Comparison of ENCODE assay signal across 8 cellular contexts in genomic region chr2:212536385-212537310, GRCh38. TPM values are rescaled to one million over a fixed set of nuclear protein-coding genes. Genes with fewer than 3 reads are reported as not detected.
A peak's percentile ranks its signal among the peaks of the same experiment; 100 is the strongest.
DNase-seq lines count a peak whose midpoint lies in the region; ATAC-seq and TF ChIP-seq lines count a peak whose summit lies in the region.

No MANE protein-coding gene starts in this region.

- no peak overlapping the region for H3K9ac ChIP-seq in endocrine pancreas (ENCODE audit: control insufficient read depth, insufficient read depth, low read length)

- H3K9me3 Mint-ChIP-seq in CD14-positive monocyte: peaks cover 0 to 23% (median 15%) of the 10 kb centered on the region in 7 donors

- H3K4me3 ChIP-seq in endocrine pancreas (ENCODE audit: control insufficient read depth, insufficient read depth, low read length): peak overlapping the region; percentile 7
- peak overlapping the region; percentile 55 to 81 for H3K4me3 ChIP-seq in muscle layer of duodenum (ENCODE audit: low read depth in 1 of 2, low read length in 2 of 2)

- H3K27me3 ChIP-seq in endocrine pancreas (ENCODE audit: control insufficient read depth, insufficient read depth, low read length) (peaks cover 22% of the 10 kb centered on the region), muscle layer of duodenum (ENCODE audit: low read depth, low read length) (peaks cover 12% of the 10 kb centered on the region)

- H3K9me3 ChIP-seq in endocrine pancreas (ENCODE audit: control insufficient read depth, low read length): no peaks in the 10 kb centered on the region
- H3K9me3 ChIP-seq in muscle layer of duodenum (ENCODE audit: control insufficient read depth in 1 of 2, low read length in 2 of 2): no peaks in the 10 kb centered on the region

- no peak for TF ChIP-seq CTCF in CD14-positive monocyte (IDR thresholded peaks at IDR 0.05)

- no peaks in the 10 kb centered on the region for H3K36me3 Mint-ChIP-seq in CD14-positive monocyte

- DNase-seq in CD14-positive monocyte (ENCODE audit: low spot score) (no peak), NCI-H146 treated with DMSO at 0.1 percent for 48 hours (lab: John Stamatoyannopoulos, UW; ENCODE audit: unreplicated experiment) (peak; percentile 92), erythroblast (lab: John Stamatoyannopoulos, UW) (no peak), NK-92 (lab: John Stamatoyannopoulos, UW; ENCODE audit: unreplicated experiment) (no peak)

- peak overlapping the region; percentile 37 to 85 for H3K4me3 Mint-ChIP-seq in CD14-positive monocyte

- H3K27me3 Mint-ChIP-seq in CD14-positive monocyte (ENCODE audit: low read depth in 3 of 3): peaks cover 62 to 72% (median 68%) of the 10 kb centered on the region in 3 donors

- peaks cover 19% of the 10 kb centered on the region for H3K4me1 Mint-ChIP-seq in CD14-positive monocyte

- ATAC-seq in GM19397 (IDR thresholded peaks at IDR 0.05; ENCODE audit: unreplicated experiment) (no peak), HG03280 (IDR thresholded peaks at IDR 0.05; ENCODE audit: unreplicated experiment) (no peak)

- no peaks in the 10 kb centered on the region for H3K4me1 ChIP-seq in endocrine pancreas (ENCODE audit: control insufficient read depth, insufficient read depth, low read length)
- peaks cover 0 to 23% of the 10 kb centered on the region in 2 donors for H3K4me1 ChIP-seq in muscle layer of duodenum (ENCODE audit: control insufficient read depth in 1 of 2, insufficient read depth in 2 of 2, low read length in 2 of 2)

- H3K36me3 ChIP-seq in endocrine pancreas (ENCODE audit: control insufficient read depth, insufficient read depth, low read length) (no peaks in the 10 kb centered on the region), muscle layer of duodenum (ENCODE audit: control insufficient read depth in 1 of 2, insufficient read depth in 2 of 2, low read length in 2 of 2) (no peaks in the 10 kb centered on the region)

- intact Hi-C loops in CD14-positive monocyte (cut with micrococcal nuclease): no loop called here

- H3K27ac Mint-ChIP-seq in CD14-positive monocyte: no peak overlapping the region

- H3K27ac ChIP-seq in muscle layer of duodenum (ENCODE audit: low read length): no peak overlapping the region

- no peak for TF ChIP-seq POLR2A in erythroblast (IDR thresholded peaks at IDR 0.05; ENCODE audit: low read length)

RNA-seq across cellular contexts. Expression of gene ERBB4, which starts 2.0 kb away (rescaled TPM):
- not detected for polyA plus RNA-seq in CD14-positive monocyte
